ENCODE assay signal across 8 cellular contexts in the genomic region with DNA sequence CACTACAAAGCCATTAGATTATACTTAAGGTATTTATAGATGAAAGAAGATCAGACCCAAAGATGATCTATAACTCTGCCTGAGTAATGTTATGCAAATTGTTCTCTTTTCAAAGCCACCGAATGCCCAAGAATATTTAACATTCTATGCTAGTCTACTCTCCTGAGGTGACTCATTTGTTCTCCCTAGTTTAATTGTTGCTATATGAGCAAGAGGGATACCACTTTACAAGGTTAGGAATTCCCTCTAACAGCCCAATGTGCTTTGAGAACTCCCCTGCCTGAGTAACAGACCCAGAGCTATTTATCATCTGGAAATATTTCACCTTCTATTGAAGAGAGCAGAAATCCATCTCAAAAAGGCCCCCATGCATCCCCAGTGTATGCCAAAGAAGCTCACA.
A peak's percentile ranks its signal among the peaks of the same experiment; 100 is the strongest.
DNase-seq lines count a peak whose midpoint lies in the region; ATAC-seq and TF ChIP-seq lines count a peak whose summit lies in the region.
"Not testable (repeated sequence)": the region's sequence is repeated elsewhere in the genome, so short reads cannot be mapped to it uniquely, and the experiment has no call there.

No MANE protein-coding gene starts in this region.

- POLR2A ChIA-PET in PC-3 (lab: Charles Lee; ENCODE audit: unreplicated experiment); WTC11 (lab: Charles Lee): not testable (repeated sequence)

- BruUV-seq in PC-3 (replicated peaks; lab: Mats Ljungman, UMichigan), result not testable (repeated sequence)

- not testable (repeated sequence) for TF ChIP-seq CTCF in GM23338 (conservative IDR thresholded peaks at IDR 0.05; ENCODE audit: low read depth in 2 of 2); PC-3 (conservative IDR thresholded peaks at IDR 0.05; ENCODE audit: low read depth, low read length); RWPE2 (IDR thresholded peaks at IDR 0.05; ENCODE audit: poor library complexity, severe bottlenecking); WTC11 (IDR thresholded peaks at IDR 0.05); foreskin keratinocyte (conservative IDR thresholded peaks at IDR 0.05)

- H3K4me3 Mint-ChIP-seq in GM23338; WTC11; activated naive CD8-positive, alpha-beta T cell treated with anti-CD3 and anti-CD28 coated beads, Interleukin-2, amount 50 U/mL, for 24 hours: not testable (repeated sequence)

- H3K9ac ChIP-seq in PC-3 (ENCODE audit: low read length), result not testable (repeated sequence)

- H3K27ac Mint-ChIP-seq in GM23338; WTC11; activated naive CD8-positive, alpha-beta T cell treated with anti-CD3 and anti-CD28 coated beads, Interleukin-2, amount 50 U/mL, for 24 hours: not testable (repeated sequence)

- H3K9me3 ChIP-seq in PC-3 (ENCODE audit: low read length); RWPE2 (ENCODE audit: severe bottlenecking): not testable (repeated sequence)

- H3K36me3 ChIP-seq in GM23338 (ENCODE audit: insufficient read depth); PC-3 (ENCODE audit: low read depth, low read length); RWPE2 (ENCODE audit: low read depth): not testable (repeated sequence)

- not testable (repeated sequence) for H3K9me2 ChIP-seq in GM23338 (ENCODE audit: insufficient read depth); PC-3 (replicated peaks; ENCODE audit: low read length)

- H2AFZ ChIP-seq in GM23338; PC-3 (ENCODE audit: low read length): not testable (repeated sequence)

- not testable (repeated sequence) for H3K79me2 ChIP-seq in GM23338 (replicated peaks; ENCODE audit: insufficient read depth); PC-3 (ENCODE audit: low read length)

- not testable (repeated sequence) for DNase-seq in GM23338 (ENCODE audit: low spot score); PC-3; RWPE2 (ENCODE audit: low spot score); WTC11 (ENCODE audit: low spot score); activated naive CD8-positive, alpha-beta T cell treated with anti-CD3 and anti-CD28 coated beads, Interleukin-2, amount 50 U/mL, for 24 hours
- peak; percentile 2 for DNase-seq in astrocyte of the hippocampus (ENCODE audit: low read depth, low spot score)
- peak in 1 of 2 donors; percentile 9 for DNase-seq in foreskin keratinocyte

- H3K27me3 Mint-ChIP-seq in GM23338 (ENCODE audit: insufficient read depth, low read depth, poor library complexity); WTC11 (ENCODE audit: low read depth); activated naive CD8-positive, alpha-beta T cell treated with anti-CD3 and anti-CD28 coated beads, Interleukin-2, amount 50 U/mL, for 24 hours: not testable (repeated sequence)

- not testable (repeated sequence) for H3F3A ChIP-seq in GM23338 (replicated peaks; ENCODE audit: low read depth); PC-3 (ENCODE audit: low read length, unreplicated experiment)

- intact Hi-C loops in PC-3 (cut with micrococcal nuclease), result not testable (repeated sequence)

- H3K4me2 ChIP-seq in GM23338; PC-3 (ENCODE audit: low read length): not testable (repeated sequence)

- CTCF ChIA-PET in PC-3 (lab: Charles Lee); WTC11 (lab: Charles Lee): not testable (repeated sequence)

- H3K4me3 ChIP-seq in GM23338; PC-3 (ENCODE audit: low read length); RWPE2 (ENCODE audit: severe bottlenecking): not testable (repeated sequence)

- H3K4me1 Mint-ChIP-seq in GM23338; activated naive CD8-positive, alpha-beta T cell treated with anti-CD3 and anti-CD28 coated beads, Interleukin-2, amount 50 U/mL, for 24 hours: not testable (repeated sequence)
- peaks cover 10% of the 10 kb centered on the region; the same call in 1 of the 2 replicates for H3K4me1 Mint-ChIP-seq in WTC11

- not testable (repeated sequence) for H4K20me1 ChIP-seq in GM23338 (replicated peaks; ENCODE audit: insufficient read depth); PC-3 (ENCODE audit: low read length)

- not testable (repeated sequence) for H3K4me1 ChIP-seq in GM23338 (ENCODE audit: insufficient read depth); PC-3 (ENCODE audit: insufficient read depth, low read length); RWPE2 (ENCODE audit: insufficient read depth, poor library complexity, severe bottlenecking); foreskin keratinocyte

- not testable (repeated sequence) for H3K27me3 ChIP-seq in GM23338 (ENCODE audit: insufficient read depth); RWPE2 (ENCODE audit: insufficient read depth, poor library complexity, severe bottlenecking); foreskin keratinocyte
- peaks cover 12% of the 10 kb centered on the region for H3K27me3 ChIP-seq in PC-3 (ENCODE audit: low read length)

- not testable (repeated sequence) for H3K36me3 Mint-ChIP-seq in GM23338 (ENCODE audit: low read depth); WTC11; activated naive CD8-positive, alpha-beta T cell treated with anti-CD3 and anti-CD28 coated beads, Interleukin-2, amount 50 U/mL, for 24 hours (ENCODE audit: low read depth)

- ATAC-seq in GM23338, result peak; percentile 43; the same call in 2 of the 3 replicates
- peak; percentile 72 for ATAC-seq in HG02610 (IDR thresholded peaks at IDR 0.05; ENCODE audit: unreplicated experiment)
- ATAC-seq in PC-3, result peak; percentile 51; the same call in 1 of the 2 replicates
- peak; percentile 74; the same call in 2 of the 3 replicates for ATAC-seq in RWPE2 (ENCODE audit: low read depth)
- ATAC-seq in WTC11, result peak; percentile 63
- peak; percentile 43 for ATAC-seq in activated naive CD8-positive, alpha-beta T cell treated with anti-CD3 and anti-CD28 coated beads, Interleukin-2, amount 50 U/mL, for 24 hours
- ATAC-seq in foreskin keratinocyte, result peak; percentile 95

- H3K9me3 Mint-ChIP-seq in GM23338; WTC11; activated naive CD8-positive, alpha-beta T cell treated with anti-CD3 and anti-CD28 coated beads, Interleukin-2, amount 50 U/mL, for 24 hours: not testable (repeated sequence)

- not testable (repeated sequence) for H3K27ac ChIP-seq in GM23338 (ENCODE audit: low read depth); PC-3 (ENCODE audit: low read length); RWPE2 (ENCODE audit: poor library complexity, severe bottlenecking); foreskin keratinocyte

Comparison
In these comparisons a context has a peak if more than half of its experiments do, and no peak if none do; other contexts are left out.
1. ATAC-seq: peak in every context shown above with its lines; median percentile 95 in foreskin keratinocyte; 74 in RWPE2; 72 in HG02610; 63 in WTC11; 51 in PC-3; 43 in GM23338; 43 in activated naive CD8-positive, alpha-beta T cell treated with anti-CD3 and anti-CD28 coated beads, Interleukin-2, amount 50 U/mL, for 24 hours.